ENCODE assay signal across 7 cellular contexts in the genomic region with DNA sequence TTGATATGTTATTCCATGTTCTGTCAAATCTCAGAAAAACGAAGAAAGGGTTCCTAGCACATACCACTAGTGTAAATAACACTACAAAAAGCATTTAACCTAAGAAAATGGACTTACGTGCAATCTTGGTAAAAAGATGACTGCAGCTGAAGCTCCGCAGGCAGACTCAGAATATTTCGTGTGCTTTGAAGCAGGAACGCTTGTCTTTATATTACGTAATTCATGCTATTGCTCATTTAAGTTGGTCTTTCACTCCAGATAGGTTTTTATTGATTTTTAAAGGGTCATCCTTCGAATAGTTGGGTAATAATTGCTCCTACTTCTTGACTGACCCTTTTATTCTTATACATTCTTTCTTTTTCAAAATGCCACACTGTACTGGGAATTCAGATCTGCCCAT.
"Had no signal": no experiment of that assay in that cellular context is flagged by ENCODE, and none has a peak within 500 bp of the region (broad histone marks: within the 10 kb centered on the region; RNA-seq: fewer than 3 reads in every experiment).

No MANE protein-coding gene starts in this region.

- H3K4me3 Mint-ChIP-seq: GM23338, H9, HFFc6, IgD-negative memory B cell had no signal

- H3K4me1 Mint-ChIP-seq: IgD-negative memory B cell had no signal

- H3K4me3 ChIP-seq: GM23338 had no signal

- H3K27ac ChIP-seq: HL-60 had no signal

- DNase-seq: H9, HCEC 1CT, HFFc6, KG1 had no signal

- ATAC-seq: GM23338 had no signal

- H3K9me3 Mint-ChIP-seq: GM23338, H9, HFFc6, IgD-negative memory B cell had no signal

- H3K27ac Mint-ChIP-seq: GM23338, H9, HFFc6, IgD-negative memory B cell had no signal

- H3K27me3 Mint-ChIP-seq: IgD-negative memory B cell had no signal
